In the genomic region with DNA sequence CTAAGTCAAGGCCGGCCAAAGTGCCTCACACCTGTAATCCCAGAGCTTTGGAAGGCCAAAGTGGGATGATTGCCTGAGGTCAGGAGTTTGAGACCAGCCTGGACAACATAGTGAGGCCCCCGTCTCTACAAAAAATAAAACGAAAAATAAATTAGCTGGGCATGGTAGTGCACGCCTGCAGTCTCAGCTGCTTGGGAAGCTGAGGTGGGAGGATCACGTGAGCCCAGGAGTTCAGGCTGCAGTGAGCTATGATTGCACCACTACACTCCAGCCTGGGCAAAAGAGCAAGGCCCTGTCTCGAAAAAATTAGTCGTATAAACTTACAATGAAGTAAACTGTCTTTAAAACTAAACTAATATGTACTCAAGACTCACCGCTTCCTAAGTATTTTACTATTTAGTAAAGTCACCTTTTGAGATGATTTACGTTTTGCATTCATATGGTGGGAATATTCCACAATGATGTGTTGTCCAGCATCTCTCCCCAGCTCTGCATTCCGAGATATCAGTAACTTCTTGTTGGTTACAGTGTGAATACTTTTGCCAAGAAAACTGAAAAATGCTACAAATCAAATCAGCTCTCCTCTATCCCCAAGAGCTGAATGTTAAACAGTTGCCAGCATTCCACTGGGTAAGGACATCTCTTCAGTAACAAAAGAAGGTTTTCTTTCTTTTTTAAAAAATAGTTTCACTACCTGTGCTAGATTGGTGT, we compare ENCODE assay signal across 23 cellular contexts.
"Had no signal": no experiment of that assay in that cellular context is flagged by ENCODE, and none has a peak within 500 bp of the region (broad histone marks: within the 10 kb centered on the region; RNA-seq: fewer than 3 reads in every experiment).

No MANE protein-coding gene starts in this region.

- H3K27ac ChIP-seq: brain microvascular endothelial cell, gastroesophageal sphincter, heart right ventricle, lower lobe of right lung, ovary, prostate gland, upper lobe of left lung had no signal

- H3K9me3 ChIP-seq: gastroesophageal sphincter, lower lobe of right lung, ovary, prostate gland, upper lobe of left lung had no signal

- H3K27me3 ChIP-seq: brain microvascular endothelial cell, gastroesophageal sphincter, heart right ventricle, ovary, upper lobe of left lung had no signal

- H3K4me3 Mint-ChIP-seq: activated CD4-positive, alpha-beta memory T cell treated with anti-CD3 and anti-CD28 coated beads for 36 hours; activated naive CD8-positive, alpha-beta T cell treated with anti-CD3 and anti-CD28 coated beads, Interleukin-2, amount 50 U/mL, for 24 hours; activated T-cell treated with anti-CD3 and anti-CD28 coated beads, Interleukin-2, amount 50 U/mL, for 72 hours; naive thymus-derived CD4-positive, alpha-beta T cell; T-helper 1 cell treated with Interleukin-12 subunit alpha and Interleukin-12 subunit beta and Interleukin-4 antibody, amounts not matched to agents 30 μg/mL and 1 μg/mL, for 36 hours had no signal

- H3K36me3 ChIP-seq: brain microvascular endothelial cell, gastroesophageal sphincter, heart right ventricle, lower lobe of right lung, ovary, prostate gland, upper lobe of left lung had no signal

- H3K4me3 ChIP-seq: gastroesophageal sphincter, heart right ventricle, lower lobe of right lung, ovary, prostate gland, upper lobe of left lung had no signal

- DNase-seq: activated CD4-positive, alpha-beta memory T cell treated with anti-CD3 and anti-CD28 coated beads for 36 hours; activated CD4-positive, alpha-beta T cell treated with anti-CD3 and anti-CD28 coated beads for 4 hours; activated CD4-positive, CD25-positive, alpha-beta regulatory T cell; activated gamma-delta T cell; activated naive CD4-positive, alpha-beta T cell treated with anti-CD3 and anti-CD28 coated beads, Interleukin-2, amount 50 U/mL, for 16 hours; activated naive CD8-positive, alpha-beta T cell treated with anti-CD3 and anti-CD28 coated beads, Interleukin-2, amount 50 U/mL, for 24 hours; activated T-cell treated with anti-CD3 and anti-CD28 coated beads, Interleukin-2, amount 50 U/mL, for 72 hours; aorta; brain microvascular endothelial cell; caudate nucleus; dermis blood vessel endothelial cell; effector CD8-positive, alpha-beta T cell; heart right ventricle; lower lobe of right lung; naive thymus-derived CD4-positive, alpha-beta T cell; ovary; stimulated activated CD4-positive, alpha-beta T cell treated with anti-CD3 and anti-CD28 coated beads, Interleukin-4, amount 100 ng/mL, for 24 hours; stimulated activated naive CD4-positive, alpha-beta T cell treated with Interleukin-2 at 50 U/mL for 16 hours; T1000; upper lobe of left lung had no signal

- H3K27me3 Mint-ChIP-seq: activated CD4-positive, alpha-beta memory T cell treated with anti-CD3 and anti-CD28 coated beads for 36 hours had no signal

- H3K27ac Mint-ChIP-seq: activated CD4-positive, alpha-beta memory T cell treated with anti-CD3 and anti-CD28 coated beads for 36 hours; activated naive CD8-positive, alpha-beta T cell treated with anti-CD3 and anti-CD28 coated beads, Interleukin-2, amount 50 U/mL, for 24 hours; activated T-cell treated with anti-CD3 and anti-CD28 coated beads, Interleukin-2, amount 50 U/mL, for 72 hours; T-helper 1 cell treated with Interleukin-12 subunit alpha and Interleukin-12 subunit beta and Interleukin-4 antibody, amounts not matched to agents 30 μg/mL and 1 μg/mL, for 36 hours had no signal

- ATAC-seq: activated naive CD8-positive, alpha-beta T cell treated with anti-CD3 and anti-CD28 coated beads, Interleukin-2, amount 50 U/mL, for 24 hours; activated T-cell treated with anti-CD3 and anti-CD28 coated beads, Interleukin-2, amount 50 U/mL, for 72 hours; gastroesophageal sphincter; heart right ventricle; lower lobe of right lung; naive thymus-derived CD4-positive, alpha-beta T cell had no signal

- H3K4me1 ChIP-seq: gastroesophageal sphincter, prostate gland had no signal
